Comparison of ENCODE assay signal across 20 cellular contexts in the genomic region with DNA sequence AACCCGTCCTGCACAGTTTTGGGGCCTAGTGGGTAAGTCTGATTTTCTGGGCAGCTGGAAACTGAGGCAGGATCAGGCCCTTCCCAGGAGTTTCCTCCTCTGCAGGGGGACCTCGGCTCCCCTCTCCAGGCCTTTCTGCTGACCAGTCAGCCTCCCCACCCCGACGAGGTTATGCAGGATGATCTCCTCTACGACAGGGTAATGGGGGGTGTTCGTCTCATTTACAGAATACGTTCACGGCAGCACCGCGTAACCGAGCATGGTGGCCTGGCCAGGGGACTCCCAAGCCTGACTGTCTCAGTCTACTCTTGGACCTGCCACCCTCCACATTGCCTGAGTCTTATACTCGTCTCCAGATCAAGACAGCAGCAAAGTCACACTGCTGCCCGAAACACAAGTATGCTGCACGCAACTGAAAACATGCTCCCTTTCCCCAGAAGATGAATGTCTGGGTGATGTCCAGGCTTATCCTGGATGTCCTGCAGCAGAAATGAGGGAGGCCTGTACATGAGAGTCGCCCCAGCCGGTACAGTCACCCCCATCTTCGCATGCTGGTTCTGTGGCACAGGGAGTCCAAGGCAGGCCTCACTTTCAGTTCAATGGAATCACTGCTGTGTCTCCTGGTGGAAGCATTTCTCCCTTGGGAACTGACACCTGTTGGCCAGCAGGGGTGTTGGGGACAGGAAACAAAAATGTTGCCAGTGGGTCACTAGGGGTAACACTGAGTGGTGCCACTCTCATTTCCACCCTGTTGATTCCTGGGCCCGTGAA.
"Had no signal": no experiment of that assay in that cellular context is flagged by ENCODE, and none has a peak within 500 bp of the region (broad histone marks: within the 10 kb centered on the region; RNA-seq: fewer than 3 reads in every experiment).

No MANE protein-coding gene starts in this region.

- ATAC-seq: activated CD4-positive, alpha-beta T cell treated with anti-CD3 and anti-CD28 coated beads for 36 hours; activated CD8-positive, alpha-beta T cell treated with anti-CD3 and anti-CD28 coated beads, Interleukin-2, amount 10 ng/mL, durations not matched to agents 7 days and 5 days; body of pancreas had no signal

- H3K27me3 ChIP-seq: ascending aorta, body of pancreas had no signal

- H3K4me1 ChIP-seq: ascending aorta, body of pancreas had no signal

- H3K4me3 ChIP-seq: ascending aorta, body of pancreas, PC-9 had no signal

- H3K27ac ChIP-seq: ascending aorta, body of pancreas, PC-9 had no signal

- H3K27me3 Mint-ChIP-seq: activated CD4-positive, alpha-beta T cell treated with anti-CD3 and anti-CD28 coated beads for 36 hours; activated naive CD4-positive, alpha-beta T cell treated with anti-CD3 and anti-CD28 coated beads, Interleukin-2, amount 50 U/mL, for 24 hours; activated T-cell treated with anti-CD3 and anti-CD28 coated beads, Interleukin-2, amount 50 U/mL, for 24 hours; central memory CD8-positive, alpha-beta T cell had no signal

- H3K27ac Mint-ChIP-seq: activated CD4-positive, alpha-beta T cell treated with anti-CD3 and anti-CD28 coated beads for 36 hours; activated CD8-positive, alpha-beta T cell treated with anti-CD3 and anti-CD28 coated beads, Interleukin-2, amount 10 ng/mL, durations not matched to agents 7 days and 5 days; activated naive CD4-positive, alpha-beta T cell treated with anti-CD3 and anti-CD28 coated beads, Interleukin-2, amount 50 U/mL, for 24 hours; activated T-cell treated with anti-CD3 and anti-CD28 coated beads, Interleukin-2, amount 50 U/mL, for 24 hours; activated T-helper 1 cell treated with anti-CD3 and anti-CD28 coated beads, Interleukin-12 subunit alpha, Interleukin-12 subunit beta, Interleukin-2, Interleukin-4 antibody, amounts not matched to agents 30 ng/mL and 10 ng/mL and 1 ng/mL, durations not matched to agents 14 hours and 24 hours and 36 hours; T-helper 1 cell treated with Interleukin-12 subunit alpha and Interleukin-12 subunit beta and Interleukin-4 antibody, amounts not matched to agents 30 μg/mL and 1 μg/mL, for 36 hours had no signal

- H3K36me3 ChIP-seq: ascending aorta had no signal

- H3K36me3 Mint-ChIP-seq: activated naive CD4-positive, alpha-beta T cell treated with anti-CD3 and anti-CD28 coated beads, Interleukin-2, amount 50 U/mL, for 24 hours had no signal

- H3K4me3 Mint-ChIP-seq: activated CD4-positive, alpha-beta T cell treated with anti-CD3 and anti-CD28 coated beads for 36 hours; activated CD8-positive, alpha-beta T cell treated with anti-CD3 and anti-CD28 coated beads, Interleukin-2, amount 10 ng/mL, durations not matched to agents 7 days and 5 days; activated naive CD4-positive, alpha-beta T cell treated with anti-CD3 and anti-CD28 coated beads, Interleukin-2, amount 50 U/mL, for 24 hours; activated T-cell treated with anti-CD3 and anti-CD28 coated beads, Interleukin-2, amount 50 U/mL, for 24 hours; activated T-helper 1 cell treated with anti-CD3 and anti-CD28 coated beads, Interleukin-12 subunit alpha, Interleukin-12 subunit beta, Interleukin-2, Interleukin-4 antibody, amounts not matched to agents 30 ng/mL and 10 ng/mL and 1 ng/mL, durations not matched to agents 14 hours and 24 hours and 36 hours; central memory CD8-positive, alpha-beta T cell; T-helper 1 cell treated with Interleukin-12 subunit alpha and Interleukin-12 subunit beta and Interleukin-4 antibody, amounts not matched to agents 30 μg/mL and 1 μg/mL, for 36 hours had no signal

- H3K4me1 Mint-ChIP-seq: activated CD4-positive, alpha-beta T cell treated with anti-CD3 and anti-CD28 coated beads for 36 hours; activated naive CD4-positive, alpha-beta T cell treated with anti-CD3 and anti-CD28 coated beads, Interleukin-2, amount 50 U/mL, for 24 hours; central memory CD8-positive, alpha-beta T cell had no signal

- H3K9me3 Mint-ChIP-seq: activated T-cell treated with anti-CD3 and anti-CD28 coated beads, Interleukin-2, amount 50 U/mL, for 24 hours; T-helper 1 cell treated with Interleukin-12 subunit alpha and Interleukin-12 subunit beta and Interleukin-4 antibody, amounts not matched to agents 30 μg/mL and 1 μg/mL, for 36 hours had no signal

- H3K4me2 ChIP-seq: PC-9 had no signal

- H3K9me3 ChIP-seq: ascending aorta, body of pancreas had no signal

- H2AFZ ChIP-seq: PC-9 had no signal

- DNase-seq: activated CD4-positive, alpha-beta T cell treated with anti-CD3 and anti-CD28 coated beads for 36 hours; activated CD8-positive, alpha-beta T cell treated with anti-CD3 and anti-CD28 coated beads, Interleukin-2, amount 10 ng/mL, durations not matched to agents 7 days and 5 days; activated effector memory CD4-positive, alpha-beta T cell treated with Interleukin-2 at 50 U/mL for 16 hours; activated naive CD4-positive, alpha-beta T cell; activated T-cell treated with anti-CD3 and anti-CD28 coated beads, Interleukin-2, amount 50 U/mL, for 24 hours; body of pancreas; MM.1S; NCI-H1105 treated with DMSO at 0.1 percent for 48 hours; NCI-H1436 treated with DMSO at 0.1 percent for 48 hours; NCI-H187; NCI-H2081; NCI-H446; NCI-H524; PC-9; SHP77 treated with DMSO at 0.1 percent for 48 hours had no signal
